In genomic region chr18:62715439-62715792, GRCh38 we compare ENCODE assay signal across 8 cellular contexts. TPM values are rescaled to one million over a fixed set of nuclear protein-coding genes. Genes with fewer than 3 reads are reported as not detected.
DNase-seq lines count a peak whose midpoint lies in the region; ATAC-seq and TF ChIP-seq lines count a peak whose summit lies in the region.

TSS of gene PHLPP1 (plus strand) at chr18:62715541. CDS start at chr18:62715684, 143 bp downstream.

- CTCF ChIA-PET in SK-N-SH (lab: Yijun Ruan, JAX), result interaction anchor here (0.5 to 5.0 kb wide), 35 partner anchors 12 to 745 kb away, joined by 3 to 64 read pairs (median 4); no protein-coding TSS in a partner anchor

- H3K9ac ChIP-seq in SK-N-SH, result peak within 1 kb of the TSS; percentile 72
- peak within 1 kb of the TSS; percentile 83 for H3K9ac ChIP-seq in skeletal muscle satellite cell (ENCODE audit: low read depth, low read length)

- peaks cover 6% of the 10 kb centered on the region; the same call in 1 of the 2 replicates for H4K20me1 ChIP-seq in SK-N-SH (ENCODE audit: insufficient read depth)

- TF ChIP-seq CTCF in SK-N-SH (IDR thresholded peaks at IDR 0.05) (no peak), WI38 (IDR thresholded peaks at IDR 0.05; ENCODE audit: low read depth, low read length) (no peak)

- no peak for TF ChIP-seq RAD21 in SK-N-SH (IDR thresholded peaks at IDR 0.05; ENCODE audit: low read length)

- no peaks in the 10 kb centered on the region for H3F3A ChIP-seq in SK-N-SH (replicated peaks; ENCODE audit: insufficient read depth)

- H2AFZ ChIP-seq in SK-N-SH (ENCODE audit: low read depth), result peak within 1 kb of the TSS; percentile 82

- H3K27me3 ChIP-seq in SK-N-SH (ENCODE audit: insufficient read depth) (no peaks in the 10 kb centered on the region), skeletal muscle satellite cell (ENCODE audit: control insufficient read depth, insufficient read depth, low read length) (no peaks in the 10 kb centered on the region)

- no peaks in the 10 kb centered on the region for H3K9me2 ChIP-seq in SK-N-SH

- POLR2A ChIA-PET in SK-N-SH (lab: Yijun Ruan, JAX), result interaction anchor here (1.4 kb wide), 2 partner anchors 266 to 267 kb away, joined by 3 to 5 read pairs; no protein-coding TSS in a partner anchor

- no peak for DNase-seq in SK-N-SH
- DNase-seq in glomerular endothelial cell (ENCODE audit: extremely low read depth, low read depth, low spot score), result no peak
- no peak for DNase-seq in epidermal melanocyte (ENCODE audit: insufficient read length, low spot score)
- DNase-seq in dermis blood vessel endothelial cell, result no peak

- H3K4me2 ChIP-seq in SK-N-SH (peak within 1 kb of the TSS; percentile 74; the same call in 1 of the 2 replicates), skeletal muscle satellite cell (ENCODE audit: low read length) (peak within 1 kb of the TSS; percentile 92)

- 6% methylated on average over 9 of the region's 51 CpGs for WGBS in SK-N-SH (ENCODE audit: low lambda C conversion rate)

- H3K9me3 ChIP-seq in SK-N-SH (no peaks in the 10 kb centered on the region), skeletal muscle satellite cell (replicated peaks; ENCODE audit: low read length) (no peaks in the 10 kb centered on the region)

- H3K4me3 ChIP-seq in SK-N-SH (ENCODE audit: low read depth in 2 of 2, low read length in 1 of 2) (peak within 1 kb of the TSS; percentile 70 to 77), WI38 (ENCODE audit: low read depth, low read length) (peak within 1 kb of the TSS; percentile 67), skeletal muscle satellite cell (ENCODE audit: low read length) (peak within 1 kb of the TSS; percentile 76)

- H3K27ac ChIP-seq in SK-N-SH (ENCODE audit: low read depth in 2 of 2, low read length in 1 of 2), result peak within 1 kb of the TSS; percentile 77 to 87

- H3K4me1 ChIP-seq in SK-N-SH (ENCODE audit: control insufficient read depth in 1 of 2, insufficient read depth in 2 of 2, low read depth in 1 of 2, low read length in 1 of 2) (peaks cover 3 to 11% of the 10 kb centered on the region in 2 experiments; a peak in 3 of 4 replicates), skeletal muscle satellite cell (ENCODE audit: control insufficient read depth, insufficient read depth, low read length) (peaks cover 26% of the 10 kb centered on the region)

- ATAC-seq in SK-N-SH treated with all-trans-retinoic acid at 6 μM for 48 hours (no peak), HG02884 (IDR thresholded peaks at IDR 0.05; ENCODE audit: unreplicated experiment) (peak; percentile 15)

- peaks cover 34% of the 10 kb centered on the region for H3K79me2 ChIP-seq in SK-N-SH (ENCODE audit: insufficient read depth)

- TF ChIP-seq EP300 in SK-N-SH (IDR thresholded peaks at IDR 0.05; ENCODE audit: borderline replicate concordance in 1 of 2, low read depth in 1 of 2, low read length in 1 of 2), result no peak

- H3K36me3 ChIP-seq in SK-N-SH (replicated peaks in 1 of 2; ENCODE audit: control insufficient read depth in 1 of 2, insufficient read depth in 2 of 2, low read length in 1 of 2) (no peaks in the 10 kb centered on the region), skeletal muscle satellite cell (ENCODE audit: insufficient read depth, low read length) (no peaks in the 10 kb centered on the region)

TF ChIP-seq in SK-N-SH, 30 proteins besides CTCF, POLR2A, EP300 and RAD21:
- TF ChIP-seq SIN3A (IDR thresholded peaks at IDR 0.05; ENCODE audit: borderline replicate concordance, low read depth, low read length) (no peak), MAX (IDR thresholded peaks at IDR 0.05; ENCODE audit: low read depth) (peak; percentile 6)

TF ChIP-seq in SK-N-SH treated with all-trans-retinoic acid at 6 μM for 48 hours, 23 proteins besides CTCF, POLR2A, EP300 and RAD21 (continues in another document):
- TF ChIP-seq OSR1 (CRISPR knock-in tag; IDR thresholded peaks at IDR 0.05) (no peak), TOX (CRISPR knock-in tag; IDR thresholded peaks at IDR 0.05; ENCODE audit: borderline replicate concordance) (no peak), ZNF565 (CRISPR knock-in tag; conservative IDR thresholded peaks at IDR 0.05; ENCODE audit: low read depth) (no peak), ISL1 (CRISPR knock-in tag; IDR thresholded peaks at IDR 0.05) (no peak), PATZ1 (CRISPR knock-in tag; IDR thresholded peaks at IDR 0.05; ENCODE audit: borderline replicate concordance) (no peak), ZNF70 (CRISPR knock-in tag; IDR thresholded peaks at IDR 0.05) (no peak), ARNTL (CRISPR knock-in tag; IDR thresholded peaks at IDR 0.05; ENCODE audit: borderline replicate concordance, low read depth) (no peak), ESRRG (CRISPR knock-in tag; IDR thresholded peaks at IDR 0.05) (no peak), TSHZ2 (CRISPR knock-in tag; IDR thresholded peaks at IDR 0.05) (no peak), TCF4 (CRISPR knock-in tag; IDR thresholded peaks at IDR 0.05; ENCODE audit: borderline replicate concordance) (no peak), POU6F1 (CRISPR knock-in tag; IDR thresholded peaks at IDR 0.05; ENCODE audit: borderline replicate concordance, low read depth) (no peak), BACH2 (CRISPR knock-in tag; IDR thresholded peaks at IDR 0.05; ENCODE audit: borderline replicate concordance) (no peak), GLIS3 (CRISPR knock-in tag; IDR thresholded peaks at IDR 0.05) (no peak), CSRNP3 (CRISPR knock-in tag; IDR thresholded peaks at IDR 0.05) (no peak), ZNF8 (CRISPR knock-in tag; IDR thresholded peaks at IDR 0.05) (no peak)

RNA-seq across cellular contexts. Expression of gene PHLPP1, which starts in this region (rescaled TPM):
- polyA plus RNA-seq in SK-N-SH (2012; rRNA removed), result 4.0 and 4.6 TPM in 2 replicates
- polyA plus RNA-seq in SK-N-SH (2012; cell fraction: cytosol; rRNA removed), result 3.1 and 4.0 TPM in 2 replicates
- polyA plus RNA-seq in SK-N-SH (2012; cell fraction: nucleus; rRNA removed), result 5.5 and 6.0 TPM in 2 replicates
- total RNA-seq in glomerular endothelial cell, result 7.3 and 14.5 TPM in 2 replicates
- 4.3 and 4.4 TPM in 2 replicates for total RNA-seq in skeletal muscle satellite cell (2012; rRNA removed)
- 9.4 and 10.3 TPM in 2 replicates for total RNA-seq in dermis blood vessel endothelial cell
